In the genomic region with DNA sequence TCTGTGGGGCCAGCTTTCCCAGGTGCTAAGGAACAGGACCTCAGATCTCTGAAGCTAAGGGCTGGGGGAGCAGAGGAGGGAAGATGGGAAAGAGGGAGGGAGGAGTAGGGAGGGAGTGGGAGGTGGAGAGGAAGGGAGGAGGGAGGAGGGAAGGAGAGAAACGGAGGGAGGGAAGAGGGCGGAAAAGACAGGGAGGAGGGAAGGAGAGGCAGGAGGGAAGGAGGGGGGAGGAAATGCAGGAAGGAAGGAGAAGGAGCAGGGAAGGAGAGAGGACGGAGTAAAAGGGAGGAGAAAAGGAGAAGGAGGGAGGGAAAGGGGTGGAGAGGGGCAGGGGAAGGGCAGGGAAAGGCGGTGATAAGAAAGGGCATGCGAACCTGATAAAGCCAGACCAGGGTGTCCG, we compare ENCODE assay signal across 11 cellular contexts.
"Had no signal": no experiment of that assay in that cellular context is flagged by ENCODE, and none has a peak within 500 bp of the region (broad histone marks: within the 10 kb centered on the region; RNA-seq: fewer than 3 reads in every experiment).

No MANE protein-coding gene starts in this region.

- DNase-seq: activated CD4-positive, alpha-beta T cell treated with anti-CD3 and anti-CD28 coated beads for 4 hours; activated CD8-positive, alpha-beta memory T cell treated with anti-CD3 and anti-CD28 coated beads for 24 hours; activated naive CD4-positive, alpha-beta T cell treated with anti-CD3 and anti-CD28 coated beads, Interleukin-2, amount 50 U/mL, for 16 hours; activated T-cell treated with anti-CD3 and anti-CD28 coated beads for 4 hours; cortex of kidney; kidney; posterior cingulate gyrus; stimulated activated CD4-positive, alpha-beta T cell treated with anti-CD3 and anti-CD28 coated beads, Interleukin-2, amount 100 ng/mL, for 24 hours; stimulated activated naive B cell treated with anti-CD40 and anti-IgM and Interleukin-4, amounts not matched to agents 10 μg/mL and 1 μg/mL and 100 μg/mL, for 72 hours had no signal

- ATAC-seq: stimulated activated naive B cell treated with anti-CD40 and anti-IgM and Interleukin-4, amounts not matched to agents 10 μg/mL and 1 μg/mL and 100 μg/mL, for 72 hours had no signal

- H3K36me3 ChIP-seq: right atrium auricular region had no signal

- H3K27me3 ChIP-seq: right atrium auricular region had no signal

- H3K4me3 ChIP-seq: right atrium auricular region had no signal

- H3K9me3 ChIP-seq: right atrium auricular region had no signal

- H3K27ac ChIP-seq: right atrium auricular region, VCaP had no signal

- FAIRE-seq: kidney had no signal
